9 cellular contexts compared by ENCODE assay signal in the genomic region with DNA sequence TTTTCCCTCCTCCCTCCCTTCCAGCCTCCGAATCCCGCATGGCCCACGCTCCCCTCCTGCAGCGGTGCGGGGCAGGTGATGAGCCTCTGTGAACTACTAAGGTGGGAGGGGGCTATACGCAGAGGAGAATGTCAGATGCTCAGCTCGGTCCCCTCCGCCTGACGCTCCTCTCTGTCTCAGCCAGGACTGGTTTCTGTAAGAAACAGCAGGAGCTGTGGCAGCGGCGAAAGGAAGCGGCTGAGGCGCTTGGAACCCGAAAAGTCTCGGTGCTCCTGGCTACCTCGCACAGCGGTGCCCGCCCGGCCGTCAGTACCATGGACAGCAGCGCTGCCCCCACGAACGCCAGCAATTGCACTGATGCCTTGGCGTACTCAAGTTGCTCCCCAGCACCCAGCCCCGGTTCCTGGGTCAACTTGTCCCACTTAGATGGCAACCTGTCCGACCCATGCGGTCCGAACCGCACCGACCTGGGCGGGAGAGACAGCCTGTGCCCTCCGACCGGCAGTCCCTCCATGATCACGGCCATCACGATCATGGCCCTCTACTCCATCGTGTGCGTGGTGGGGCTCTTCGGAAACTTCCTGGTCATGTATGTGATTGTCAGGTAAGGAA. TPM values are rescaled to one million over a fixed set of nuclear protein-coding genes. Genes with fewer than 3 reads are reported as not detected.
A peak's percentile ranks its signal among the peaks of the same experiment; 100 is the strongest.
DNase-seq lines count a peak whose midpoint lies in the region; ATAC-seq, FAIRE-seq and TF ChIP-seq lines count a peak whose summit lies in the region.
"Had no signal": no experiment of that assay in that cellular context is flagged by ENCODE, and none has a peak within 500 bp of the region (broad histone marks: within the 10 kb centered on the region; RNA-seq: fewer than 3 reads in every experiment).

A gene (plus strand): TSS at position 10 of the 612 bp plus-strand sequence. CDS start 305 bp downstream, at position 315.

- ATAC-seq in HG02610 (IDR thresholded peaks at IDR 0.05; ENCODE audit: unreplicated experiment) (no peak), HG02571 (IDR thresholded peaks at IDR 0.05; ENCODE audit: unreplicated experiment) (no peak), omental fat pad (ENCODE audit: low FRiP score) (no peak)

- no peaks in the 10 kb centered on the region for H3K36me3 ChIP-seq in bronchial epithelial cell (ENCODE audit: control insufficient read depth, insufficient read depth, low read length)
- H3K36me3 ChIP-seq: HAP-1 had no signal

- TF ChIP-seq CTCF in GM12865 (IDR thresholded peaks at IDR 0.05; ENCODE audit: insufficient read depth, low read depth, low read length, missing control alignments) (no peak), bronchial epithelial cell (IDR thresholded peaks at IDR 0.05; ENCODE audit: insufficient read depth, low read length, severe bottlenecking) (no peak), omental fat pad (IDR thresholded peaks at IDR 0.05) (no peak)

- H3K4me3 ChIP-seq in GM12865 (ENCODE audit: low read depth, low read length) (no peak within 1 kb of the TSS), bronchial epithelial cell (ENCODE audit: low read depth, low read length) (no peak within 1 kb of the TSS)
- H3K4me3 ChIP-seq: HAP-1 had no signal

- no peaks in the 10 kb centered on the region for H3K27me3 ChIP-seq in bronchial epithelial cell (ENCODE audit: control insufficient read depth, insufficient read depth, low read length)

- no peak for FAIRE-seq in bronchial epithelial cell (lab: Jason Lieb, UNC)

- in situ Hi-C loops in ACHN (cut with HindIII; ENCODE audit: low pct_ligation_motif_present, low pct_unique_long_range_greater_than_20kb, low sequenced_read_pairs) = no loop called here

- DNase-seq in GM12865 (ENCODE audit: low read depth) = peak; percentile 22
- DNase-seq in M059J (ENCODE audit: low read depth) = peak; percentile 26
- DNase-seq in bronchial epithelial cell (ENCODE audit: low read depth) = peak; percentile 23
- DNase-seq in lung microvascular endothelial cell (ENCODE audit: low read depth in 2 of 2) = peak; percentile 11 to 31
- no peak for DNase-seq in ACHN
- DNase-seq in omental fat pad (ENCODE audit: low spot score) = no peak

RNA-seq across cellular contexts. Expression of the gene that starts here (rescaled TPM):
- total RNA-seq in M059J (2014; rRNA removed; shearing (Covaris generic)) = not detected in 2 replicates
- total RNA-seq in bronchial epithelial cell (not detected in 2 replicates), lung microvascular endothelial cell (not detected in 2 replicates), omental fat pad (not detected)

Comparison
In these comparisons a context has a peak if more than half of its experiments do, and no peak if none do; other contexts are left out.
1. Peak in DNase-seq in M059J; RNA of the gene not detected or under 1 TPM.
2. Peak in DNase-seq in bronchial epithelial cell; RNA of the gene not detected or under 1 TPM.
3. Peak in DNase-seq in lung microvascular endothelial cell; RNA of the gene not detected or under 1 TPM.